In genomic region chr2:113273031-113273551, GRCh38 we compare ENCODE assay signal across 8 cellular contexts. TPM values are rescaled to one million over a fixed set of nuclear protein-coding genes. Genes with fewer than 3 reads are reported as not detected.
DNase-seq lines count a peak whose midpoint lies in the region; ATAC-seq and TF ChIP-seq lines count a peak whose summit lies in the region.

No MANE protein-coding gene starts in this region.

- H3K4me3 Mint-ChIP-seq in Calu3 (ENCODE audit: low read depth, unreplicated experiment), result no peak overlapping the region
- H3K4me3 Mint-ChIP-seq in activated CD8-positive, alpha-beta T cell treated with anti-CD3 and anti-CD28 coated beads, Interleukin-2, amount 10 ng/mL, durations not matched to agents 7 days and 5 days, result peak overlapping the region; percentile 43

- intact Hi-C loops in Calu3 (cut with micrococcal nuclease; ENCODE audit: unreplicated experiment) (no loop called here), sciatic nerve (cut with DNase I) (no loop called here)

- CTCF ChIA-PET in Calu3 (lab: Charles Lee), result interaction anchor here (0.7 to 2.0 kb wide), 9 partner anchors 9 to 97 kb away, joined by 3 to 10 read pairs (median 4); no protein-coding TSS in a partner anchor
- CTCF ChIA-PET in activated CD8-positive, alpha-beta T cell treated with anti-CD3 and anti-CD28 coated beads, Interleukin-2, amount 10 ng/mL, durations not matched to agents 7 days and 5 days (lab: Charles Lee), result interaction anchor here (0.7 to 6.0 kb wide), 15 partner anchors 9 to 216 kb away, joined by 3 to 65 read pairs (median 4); no protein-coding TSS in a partner anchor

- peak; percentile 56 for ATAC-seq in HG02678 (IDR thresholded peaks at IDR 0.05; ENCODE audit: unreplicated experiment)
- ATAC-seq in activated CD8-positive, alpha-beta T cell treated with anti-CD3 and anti-CD28 coated beads, Interleukin-2, amount 10 ng/mL, durations not matched to agents 7 days and 5 days, result peak; percentile 96
- no peak for ATAC-seq in sciatic nerve

- H3K9me3 ChIP-seq in BE2C, result no peaks in the 10 kb centered on the region

- peaks cover 28% of the 10 kb centered on the region for H3K27me3 ChIP-seq in BE2C

- TF ChIP-seq CTCF in Calu3 (IDR thresholded peaks at IDR 0.05; ENCODE audit: unreplicated experiment) (peak; percentile 29), BE2C (IDR thresholded peaks at IDR 0.05; ENCODE audit: low read depth, low read length) (no peak)

- H3K36me3 Mint-ChIP-seq in Calu3 (ENCODE audit: insufficient read depth, unreplicated experiment), result peaks cover 26% of the 10 kb centered on the region
- no peaks in the 10 kb centered on the region for H3K36me3 Mint-ChIP-seq in activated CD8-positive, alpha-beta T cell treated with anti-CD3 and anti-CD28 coated beads, Interleukin-2, amount 10 ng/mL, durations not matched to agents 7 days and 5 days (ENCODE audit: low read depth)

- peak overlapping the region; percentile 91 for H3K27ac Mint-ChIP-seq in Calu3 (ENCODE audit: unreplicated experiment)
- H3K27ac Mint-ChIP-seq in activated CD8-positive, alpha-beta T cell treated with anti-CD3 and anti-CD28 coated beads, Interleukin-2, amount 10 ng/mL, durations not matched to agents 7 days and 5 days, result no peak overlapping the region

- no peaks in the 10 kb centered on the region for H3K4me1 ChIP-seq in BE2C

- no peaks in the 10 kb centered on the region for H3K27me3 Mint-ChIP-seq in Calu3 (ENCODE audit: unreplicated experiment)
- H3K27me3 Mint-ChIP-seq in activated CD8-positive, alpha-beta T cell treated with anti-CD3 and anti-CD28 coated beads, Interleukin-2, amount 10 ng/mL, durations not matched to agents 7 days and 5 days (ENCODE audit: low read depth), result peaks cover 67% of the 10 kb centered on the region

- no peaks in the 10 kb centered on the region for H3K36me3 ChIP-seq in BE2C

- peaks cover 17% of the 10 kb centered on the region for H3K4me1 Mint-ChIP-seq in Calu3 (ENCODE audit: low read depth, unreplicated experiment)
- H3K4me1 Mint-ChIP-seq in activated CD8-positive, alpha-beta T cell treated with anti-CD3 and anti-CD28 coated beads, Interleukin-2, amount 10 ng/mL, durations not matched to agents 7 days and 5 days (ENCODE audit: low read depth), result peaks cover 35% of the 10 kb centered on the region

- no TSS peak for BruUV-seq in Calu3 (replicated peaks; lab: Mats Ljungman, UMichigan)

- no peaks in the 10 kb centered on the region for H3K9me3 Mint-ChIP-seq in Calu3 (ENCODE audit: low read depth, unreplicated experiment)
- H3K9me3 Mint-ChIP-seq in activated CD8-positive, alpha-beta T cell treated with anti-CD3 and anti-CD28 coated beads, Interleukin-2, amount 10 ng/mL, durations not matched to agents 7 days and 5 days (ENCODE audit: insufficient read depth), result no peaks in the 10 kb centered on the region

- POLR2A ChIA-PET in activated CD8-positive, alpha-beta T cell treated with anti-CD3 and anti-CD28 coated beads, Interleukin-2, amount 10 ng/mL, durations not matched to agents 7 days and 5 days (lab: Charles Lee), result interaction anchor here (1.1 to 1.7 kb wide), 2 partner anchors 8 to 22 kb away, joined by 3 to 4 read pairs; no protein-coding TSS in a partner anchor

- DNase-seq in Calu3, result peak; percentile 61
- peak; percentile 73 for DNase-seq in activated CD8-positive, alpha-beta T cell treated with anti-CD3 and anti-CD28 coated beads, Interleukin-2, amount 10 ng/mL, durations not matched to agents 7 days and 5 days
- DNase-seq in kidney tubule cell (ENCODE audit: low spot score), result peak; percentile 80
- no peak for DNase-seq in NCI-H146 (lab: John Stamatoyannopoulos, UW)
- no peak for DNase-seq in cerebellar nuclear complex (lab: John Stamatoyannopoulos, UW)
- no peak for DNase-seq in BE2C
- DNase-seq in sciatic nerve (ENCODE audit: low spot score), result no peak

- no peak overlapping the region for H3K4me3 ChIP-seq in BE2C (ENCODE audit: low read depth, low read length)

RNA-seq across cellular contexts. Expression of gene PAX8, which starts 5.6 kb away (rescaled TPM):
- total RNA-seq in Calu3 (2022) (12.2 and 14.5 TPM in 2 replicates), sciatic nerve (1.2 TPM)
- total RNA-seq in activated CD8-positive, alpha-beta T cell treated with anti-CD3 and anti-CD28 coated beads, Interleukin-2, amount 10 ng/mL, durations not matched to agents 7 days and 5 days, result under 1 TPM; 0.21 to 0.55 TPM
- not detected for polyA plus RNA-seq in BE2C (2012; ENCODE audit: insufficient read depth, insufficient read length, low read depth)

Comparison
In these comparisons a context has a peak if more than half of its experiments do, and no peak if none do; other contexts are left out.
1. DNase-seq: peak in Calu3 (single experiment), activated CD8-positive, alpha-beta T cell treated with anti-CD3 and anti-CD28 coated beads, Interleukin-2, amount 10 ng/mL, durations not matched to agents 7 days and 5 days (single experiment) and kidney tubule cell (single experiment); none in NCI-H146 (single experiment), cerebellar nuclear complex (0 of 2), BE2C (single experiment) and sciatic nerve (single experiment).